ENCODE assay signal across 7 cellular contexts in the genomic region with DNA sequence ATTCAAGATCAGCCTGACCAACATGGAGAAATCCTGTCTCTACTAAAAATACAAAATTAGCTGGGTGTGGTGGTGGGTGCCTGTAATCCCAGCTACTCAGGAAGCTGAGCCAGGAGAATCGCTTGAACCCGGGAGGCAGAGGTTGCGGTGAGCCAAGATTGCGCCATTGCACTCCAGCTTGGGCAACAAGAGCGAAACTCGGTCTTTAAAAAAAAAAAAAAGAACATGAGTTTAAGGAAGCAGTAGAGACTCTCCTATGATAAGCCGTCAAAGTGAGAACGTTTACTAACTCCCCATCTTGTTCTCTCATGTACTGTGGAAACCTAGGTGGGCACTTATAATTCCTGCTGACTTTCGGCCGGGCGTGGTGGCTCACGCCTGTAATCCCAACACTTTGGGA. TPM values are rescaled to one million over a fixed set of nuclear protein-coding genes. Genes with fewer than 3 reads are reported as not detected.
"Had no signal": no experiment of that assay in that cellular context is flagged by ENCODE, and none has a peak within 500 bp of the region (broad histone marks: within the 10 kb centered on the region; RNA-seq: fewer than 3 reads in every experiment).

No MANE protein-coding gene starts in this region.

RNA-seq across cellular contexts. Expression of gene ASGR2, which starts 6.0 kb away (rescaled TPM):
- total RNA-seq: activated B cell treated with CpG ODN at 0.5 μM for 24 hours; activated CD8-positive, alpha-beta T cell treated with anti-CD3 and anti-CD28 coated beads for 36 hours; cardiac muscle cell; neural crest cell; T-helper 2 cell treated with Interferon-gamma antibody and Interleukin-4, amounts not matched to agents 100 ng/mL and 5 ng/mL, for 36 hours had no signal

RNA-seq across cellular contexts. Expression of gene CLEC10A, which starts 40.6 kb away (rescaled TPM):
- total RNA-seq: activated B cell treated with CpG ODN at 0.5 μM for 24 hours; activated CD8-positive, alpha-beta T cell treated with anti-CD3 and anti-CD28 coated beads for 36 hours; activated T-cell treated with anti-CD3 and anti-CD28 coated beads, Interleukin-2, amount 50 U/mL, for 4 hours; cardiac muscle cell; neural crest cell; osteoblast; T-helper 2 cell treated with Interferon-gamma antibody and Interleukin-4, amounts not matched to agents 100 ng/mL and 5 ng/mL, for 36 hours had no signal
- polyA plus RNA-seq: cardiac muscle cell had no signal

RNA-seq across cellular contexts. Expression of gene ASGR1, which starts 58.5 kb away (rescaled TPM):
- total RNA-seq: activated B cell treated with CpG ODN at 0.5 μM for 24 hours had no signal
